In genomic region chr1:53190210-53190611, GRCh38 we compare ENCODE assay signal across 23 cellular contexts. TPM values are rescaled to one million over a fixed set of nuclear protein-coding genes. Genes with fewer than 3 reads are reported as not detected.
A peak's percentile ranks its signal among the peaks of the same experiment; 100 is the strongest.
DNase-seq lines count a peak whose midpoint lies in the region; ATAC-seq, FAIRE-seq and TF ChIP-seq lines count a peak whose summit lies in the region.
"Had no signal": no experiment of that assay in that cellular context is flagged by ENCODE, and none has a peak within 500 bp of the region (broad histone marks: within the 10 kb centered on the region; RNA-seq: fewer than 3 reads in every experiment).

No MANE protein-coding gene starts in this region.

- no peak overlapping the region for H2BK15ac ChIP-seq in H9 (ENCODE audit: low read depth, low read length)

- no peaks in the 10 kb centered on the region; a peak in 1 of 5 replicates for H3K9me3 Mint-ChIP-seq in H9
- H3K9me3 Mint-ChIP-seq in CD4-positive, alpha-beta T cell = no peaks in the 10 kb centered on the region
- H3K9me3 Mint-ChIP-seq: CD4-positive, CD25-positive, alpha-beta regulatory T cell had no signal

- H3K4me1 ChIP-seq in H9 (ENCODE audit: insufficient read depth, low read length) (no peaks in the 10 kb centered on the region), HepG2 (ENCODE audit: insufficient read depth, low read length) (peaks cover 70% of the 10 kb centered on the region)
- H3K4me1 ChIP-seq: BE2C had no signal

- no peak overlapping the region for H4K5ac ChIP-seq in H9 (ENCODE audit: insufficient read length, low read depth, low read length)

- H3K4ac ChIP-seq in H9 (ENCODE audit: low read depth, low read length) = no peak overlapping the region

- intact Hi-C loops in HepG2 (cut with micrococcal nuclease; ENCODE audit: unreplicated experiment) = no loop called here
- intact Hi-C loops in CD4-positive, alpha-beta T cell (cut with DNase I, micrococcal nuclease) = loop anchor here in 1 of 2 experiments (5.0 to 10.0 kb wide), 3 partner anchors 175 to 1135 kb away; partner anchors contain the start of genes BTF3L4, ECHDC2 and TXNDC12

- TF ChIP-seq RAD21 in HepG2 (CRISPR knock-in tag; IDR thresholded peaks at IDR 0.05) = no peak

- H3K36me3 Mint-ChIP-seq in H9 (ENCODE audit: insufficient read depth in 1 of 3, low read depth in 3 of 3) = no peaks in the 10 kb centered on the region
- no peaks in the 10 kb centered on the region for H3K36me3 Mint-ChIP-seq in CD4-positive, alpha-beta T cell (ENCODE audit: low read depth)
- H3K36me3 Mint-ChIP-seq: CD4-positive, CD25-positive, alpha-beta regulatory T cell had no signal

- H3K9me3 ChIP-seq in H9 (ENCODE audit: control insufficient read depth, low read depth, low read length) = no peaks in the 10 kb centered on the region
- no peaks in the 10 kb centered on the region for H3K9me3 ChIP-seq in HepG2 (ENCODE audit: low read length)
- H3K9me3 ChIP-seq in CD4-positive, alpha-beta T cell (ENCODE audit: control insufficient read depth, low read length) = no peaks in the 10 kb centered on the region
- H3K9me3 ChIP-seq: BE2C, Caco-2 had no signal

- no peak overlapping the region for H3K4me3 Mint-ChIP-seq in H9
- no peak overlapping the region for H3K4me3 Mint-ChIP-seq in CD4-positive, alpha-beta T cell
- H3K4me3 Mint-ChIP-seq: CD4-positive, CD25-positive, alpha-beta regulatory T cell had no signal

- H2BK12ac ChIP-seq in H9 (ENCODE audit: insufficient read length, low read depth, low read length) = no peak overlapping the region

- no peak overlapping the region for H2BK120ac ChIP-seq in H9 (ENCODE audit: low read depth, low read length, poor library complexity, severe bottlenecking)

- in situ Hi-C loops in HepG2 (cut with HindIII; ENCODE audit: extremely low pct_ligation_motif_present, low pct_unique_long_range_greater_than_20kb) = no loop called here

- TF ChIP-seq CTCF in H9 (conservative IDR thresholded peaks at IDR 0.05) (peak; percentile 51), cardiac fibroblast (IDR thresholded peaks at IDR 0.05; ENCODE audit: low read depth, low read length) (peak; percentile 4), HepG2 (CRISPR knock-in tag; IDR thresholded peaks at IDR 0.05) (peak; percentile 65)
- TF ChIP-seq CTCF in CD4-positive, alpha-beta T cell (IDR thresholded peaks at IDR 0.05) = no peak

- peaks cover 9 to 14% of the 10 kb centered on the region in 2 experiments for H3K4me1 Mint-ChIP-seq in H9
- H3K4me1 Mint-ChIP-seq in CD4-positive, alpha-beta T cell (ENCODE audit: low read depth) = no peaks in the 10 kb centered on the region
- H3K4me1 Mint-ChIP-seq: CD4-positive, CD25-positive, alpha-beta regulatory T cell had no signal

- TF ChIP-seq EP300 in HepG2 (IDR thresholded peaks at IDR 0.05; ENCODE audit: low read depth in 2 of 2, low read length in 2 of 2) (no peak), HepG2 (CRISPR knock-in tag; IDR thresholded peaks at IDR 0.05; ENCODE audit: borderline replicate concordance) (no peak)

- H3K23ac ChIP-seq in H9 (ENCODE audit: insufficient read length, low read depth, low read length) = no peak overlapping the region

- H4K91ac ChIP-seq in H9 (ENCODE audit: insufficient read length, low read depth, low read length) = no peak overlapping the region

- no peak overlapping the region for H2BK5ac ChIP-seq in H9 (ENCODE audit: insufficient read length, low read length)

- no peaks in the 10 kb centered on the region for H3K79me1 ChIP-seq in H9 (ENCODE audit: insufficient read depth, low read depth, low read length, poor library complexity, severe bottlenecking)

- no peak overlapping the region for H3K56ac ChIP-seq in H9 (ENCODE audit: insufficient read length, low read depth, low read length)

- H3K4me3 ChIP-seq in cardiac fibroblast (replicated peaks in 1 of 2; ENCODE audit: low read depth in 2 of 2, low read length in 2 of 2) (no peak overlapping the region), HepG2 (replicated peaks in 1 of 3; ENCODE audit: insufficient read depth in 1 of 3, low read depth in 2 of 3, low read length in 3 of 3) (peak overlapping the region; percentile 29 to 56 (median 41); a peak in 5 of 6 replicates)

- H4K8ac ChIP-seq in H9 (replicated peaks; ENCODE audit: insufficient read length, low read depth, low read length) = no peak overlapping the region

- no peak overlapping the region for H3K27ac ChIP-seq in H9 (ENCODE audit: insufficient read length, low read depth, low read length)
- H3K27ac ChIP-seq in HepG2 (ENCODE audit: extremely low read length, insufficient read depth, low read length) = no peak overlapping the region
- H3K27ac ChIP-seq in CD4-positive, alpha-beta T cell (ENCODE audit: low read depth, low read length) = no peak overlapping the region

- H3K4me2 ChIP-seq in H9 (ENCODE audit: insufficient read depth, insufficient read length, low read length) (no peak overlapping the region), HepG2 (ENCODE audit: low read depth, low read length) (peak overlapping the region; percentile 85)

- no peak for DNase-seq in H9
- no peak for DNase-seq in cardiac fibroblast (ENCODE audit: low read depth in 2 of 2)
- no peak for DNase-seq in HepG2 (ENCODE audit: low spot score)
- peak; percentile 64 for DNase-seq in retina
- no peak for DNase-seq in NCI-H1930 (lab: John Stamatoyannopoulos, UW)
- DNase-seq in CD4-positive, alpha-beta T cell = no peak
- DNase-seq: BE2C; Caco-2; CD4-positive, CD25-positive, alpha-beta regulatory T cell; DMS153; GF-D8; Karpas-422; NCI-H1048; NCI-H1436; NCI-H2029 treated with DMSO at 0.1 percent for 48 hours; NCI-H2171; NCI-H526; PC-3 had no signal

- H3K18ac ChIP-seq in H9 (ENCODE audit: insufficient read length, low read depth, low read length) = no peak overlapping the region

- H3K9ac ChIP-seq in H9 (ENCODE audit: extremely low read depth, insufficient read length, low read length) (no peak overlapping the region), HepG2 (ENCODE audit: insufficient read depth, low read depth, low read length) (peak overlapping the region; percentile 34; the same call in 1 of the 2 replicates)

- no peaks in the 10 kb centered on the region for H3K23me2 ChIP-seq in H9 (ENCODE audit: insufficient read length, low read depth, low read length, poor library complexity, severe bottlenecking)

- no peak overlapping the region for H3K14ac ChIP-seq in H9 (ENCODE audit: insufficient read depth, low read length)

- no peaks in the 10 kb centered on the region for H4K20me1 ChIP-seq in H9 (ENCODE audit: control insufficient read depth, insufficient read depth, insufficient read length)
- no peaks in the 10 kb centered on the region for H4K20me1 ChIP-seq in HepG2 (ENCODE audit: insufficient read depth, low read length)

- CTCF ChIA-PET in HepG2 (lab: Yijun Ruan, JAX; ENCODE audit: low intra/inter-chr PET ratio, low total read pairs) = interaction anchor here (1.3 kb wide), 1 partner anchor 285 kb away, joined by 4 read pairs; no protein-coding TSS in a partner anchor
- CTCF ChIA-PET in CD4-positive, alpha-beta T cell (lab: Charles Lee) = no interaction called here

- H3K27me3 ChIP-seq in H9 (ENCODE audit: insufficient read depth, low read length) = no peaks in the 10 kb centered on the region
- no peaks in the 10 kb centered on the region for H3K27me3 ChIP-seq in HepG2 (ENCODE audit: control insufficient read depth in 1 of 2, insufficient read depth in 2 of 2, low read length in 2 of 2)
- no peaks in the 10 kb centered on the region for H3K27me3 ChIP-seq in CD4-positive, alpha-beta T cell (ENCODE audit: control insufficient read depth, insufficient read depth, low read length)
- H3K27me3 ChIP-seq: BE2C had no signal

- no peak overlapping the region for H3T11ph ChIP-seq in H9 (ENCODE audit: low read length)

- no peak overlapping the region for H3K27ac Mint-ChIP-seq in H9
- H3K27ac Mint-ChIP-seq in CD4-positive, alpha-beta T cell = no peak overlapping the region
- H3K27ac Mint-ChIP-seq: CD4-positive, CD25-positive, alpha-beta regulatory T cell had no signal

- peaks cover 6% of the 10 kb centered on the region for H3K27me3 Mint-ChIP-seq in H9 (ENCODE audit: low read depth)
- no peaks in the 10 kb centered on the region for H3K27me3 Mint-ChIP-seq in CD4-positive, alpha-beta T cell

- H2BK20ac ChIP-seq in H9 (ENCODE audit: low read depth, low read length, poor library complexity, severe bottlenecking) = no peak overlapping the region

- no TSS peak for BruUV-seq in HepG2 (replicated peaks; lab: Mats Ljungman, UMichigan)

- no peaks in the 10 kb centered on the region for H3K36me3 ChIP-seq in HepG2 (replicated peaks in 1 of 2; ENCODE audit: control insufficient read depth in 1 of 2, insufficient read depth in 2 of 2, low read length in 2 of 2)
- H3K36me3 ChIP-seq: BE2C had no signal

- POLR2A ChIA-PET in HepG2 (lab: Yijun Ruan, JAX) = interaction anchor here (0.7 to 1.4 kb wide), 9 partner anchors 15 to 1010 kb away, joined by 3 to 5 read pairs (median 3); partner anchors contain the start of genes CYB5RL, CZIB, ECHDC2 and MRPL37
- POLR2A ChIA-PET in CD4-positive, alpha-beta T cell (lab: Charles Lee) = no interaction called here

- no peaks in the 10 kb centered on the region for H3K79me2 ChIP-seq in H9 (ENCODE audit: insufficient read depth, low read length)
- H3K79me2 ChIP-seq in HepG2 (ENCODE audit: insufficient read depth, low read length) = no peaks in the 10 kb centered on the region

- no peak for FAIRE-seq in HepG2 (lab: Jason Lieb, UNC)

- no peak for TF ChIP-seq POLR2A in HepG2 (IDR thresholded peaks at IDR 0.05; ENCODE audit: insufficient read depth in 1 of 2, low read depth in 2 of 2, low read length in 2 of 2)

- H2AFZ ChIP-seq in H9 (ENCODE audit: low read length) (no peak overlapping the region), HepG2 (ENCODE audit: low read length) (peak overlapping the region; percentile 88)

- ATAC-seq in HepG2 (peak; percentile 82), HG02642 (IDR thresholded peaks at IDR 0.05; ENCODE audit: poor library complexity, unreplicated experiment) (no peak), HG03457 (IDR thresholded peaks at IDR 0.05; ENCODE audit: unreplicated experiment) (no peak)
- no peak for ATAC-seq in CD4-positive, alpha-beta T cell (ENCODE audit: poor library complexity)
- ATAC-seq: HCT116, PC-3 had no signal

- WGBS in H9 (ENCODE audit: extremely low coverage, insufficient read length, low lambda C conversion rate) = no CpG with 5 or more reads among the region's 10 CpGs
- WGBS in HepG2 (ENCODE audit: low lambda C conversion rate) = 9% methylated on average over 8 of the region's 10 CpGs

- H2AK5ac ChIP-seq in H9 (ENCODE audit: insufficient read length, low read length) = no peak overlapping the region

RNA-seq across cellular contexts. Expression of gene CPT2, which starts 6.4 kb away (rescaled TPM):
- total RNA-seq in H9 (2021) (28.9 and 33.2 TPM in 2 replicates), HepG2 (2016; rRNA removed; fragmentation: Illumina TruSeq; extraction: Trizol) (14.1 and 14.6 TPM in 2 replicates)
- total RNA-seq in HepG2 (2016; cell fraction: cytosol; rRNA removed; fragmentation: Illumina TruSeq; extraction: Trizol; ENCODE audit: low read depth) = 1.1 and 1.2 TPM in 2 replicates
- 13.1 and 14.0 TPM in 2 replicates for total RNA-seq in HepG2 (2016; cell fraction: insoluble cytoplasmic fraction; rRNA removed; fragmentation: Illumina TruSeq; extraction: Trizol)
- 3.0 and 3.7 TPM in 2 replicates for total RNA-seq in HepG2 (2016; cell fraction: membrane; rRNA removed; fragmentation: Illumina TruSeq; extraction: Trizol)
- 6.2 and 7.9 TPM in 2 replicates for total RNA-seq in HepG2 (2016; cell fraction: nucleus; rRNA removed; fragmentation: Illumina TruSeq; extraction: Trizol)
- polyA plus RNA-seq in HepG2 (2011; rRNA removed) = 12.6 and 16.0 TPM in 2 replicates
- 12.6 and 14.8 TPM in 2 replicates for polyA plus RNA-seq in HepG2 (2011; cell fraction: cytosol; rRNA removed)
- polyA plus RNA-seq in HepG2 (2011; cell fraction: nucleus; rRNA removed) = 5.6 and 7.7 TPM in 2 replicates
- 9.1 and 13.6 TPM in 2 replicates for polyA plus RNA-seq in HepG2 (2012)
- polyA plus RNA-seq in HepG2 (2016; cell fraction: cytosol; fragmentation: Illumina TruSeq; extraction: Trizol; ENCODE audit: low read depth) = 1.0 and 1.2 TPM in 2 replicates
- polyA plus RNA-seq in HepG2 (2016; cell fraction: insoluble cytoplasmic fraction; fragmentation: Illumina TruSeq; extraction: Trizol; ENCODE audit: low read depth) = 15.4 and 15.6 TPM in 2 replicates
- 1.8 and 2.2 TPM in 2 replicates for polyA plus RNA-seq in HepG2 (2016; cell fraction: membrane; fragmentation: Illumina TruSeq; extraction: Trizol; ENCODE audit: low read depth)
- 9.0 and 10.7 TPM in 2 replicates for polyA plus RNA-seq in HepG2 (2016; cell fraction: nucleus; fragmentation: Illumina TruSeq; extraction: Trizol; ENCODE audit: insufficient read depth, low read depth)
- 13.9 and 25.3 TPM in 2 replicates for polyA minus RNA-seq in HepG2 (2011; rRNA and poly(A)+ RNA removed; ENCODE audit: low replicate concordance)
- 8.6 and 11.3 TPM in 2 replicates for polyA minus RNA-seq in HepG2 (2011; cell fraction: cytosol; rRNA and poly(A)+ RNA removed)
- 7.3 and 12.7 TPM in 2 replicates for polyA minus RNA-seq in HepG2 (2011; cell fraction: nucleus; rRNA and poly(A)+ RNA removed)
- 10 to 100 TPM; 10.6 to 12.0 TPM for total RNA-seq in CD4-positive, alpha-beta T cell

RNA-seq across cellular contexts. Expression of gene CZIB, which starts 30.2 kb away (rescaled TPM):
- total RNA-seq in H9 (2021) = 67.0 and 73.2 TPM in 2 replicates
- total RNA-seq in HepG2 (2016; rRNA removed; fragmentation: Illumina TruSeq; extraction: Trizol) = 49.2 and 51.4 TPM in 2 replicates
- total RNA-seq in HepG2 (2016; cell fraction: cytosol; rRNA removed; fragmentation: Illumina TruSeq; extraction: Trizol; ENCODE audit: low read depth) = 16.0 and 17.6 TPM in 2 replicates
- 47.8 and 54.5 TPM in 2 replicates for total RNA-seq in HepG2 (2016; cell fraction: insoluble cytoplasmic fraction; rRNA removed; fragmentation: Illumina TruSeq; extraction: Trizol)
- 20.0 and 23.7 TPM in 2 replicates for total RNA-seq in HepG2 (2016; cell fraction: membrane; rRNA removed; fragmentation: Illumina TruSeq; extraction: Trizol)
- 41.6 and 41.7 TPM in 2 replicates for total RNA-seq in HepG2 (2016; cell fraction: nucleus; rRNA removed; fragmentation: Illumina TruSeq; extraction: Trizol)
- polyA plus RNA-seq in HepG2 (2011; rRNA removed) = 64.8 and 67.0 TPM in 2 replicates
- 40.5 and 42.1 TPM in 2 replicates for polyA plus RNA-seq in HepG2 (2011; cell fraction: cytosol; rRNA removed)
- 98.1 and 112 TPM in 2 replicates for polyA plus RNA-seq in HepG2 (2011; cell fraction: nucleus; rRNA removed)
- polyA plus RNA-seq in HepG2 (2012) = 46.9 and 52.9 TPM in 2 replicates
- polyA plus RNA-seq in HepG2 (2016; cell fraction: cytosol; fragmentation: Illumina TruSeq; extraction: Trizol; ENCODE audit: low read depth) = 15.2 and 15.7 TPM in 2 replicates
- 55.4 and 56.2 TPM in 2 replicates for polyA plus RNA-seq in HepG2 (2016; cell fraction: insoluble cytoplasmic fraction; fragmentation: Illumina TruSeq; extraction: Trizol; ENCODE audit: low read depth)
- 20.1 and 20.5 TPM in 2 replicates for polyA plus RNA-seq in HepG2 (2016; cell fraction: membrane; fragmentation: Illumina TruSeq; extraction: Trizol; ENCODE audit: low read depth)
- 62.6 and 73.5 TPM in 2 replicates for polyA plus RNA-seq in HepG2 (2016; cell fraction: nucleus; fragmentation: Illumina TruSeq; extraction: Trizol; ENCODE audit: insufficient read depth, low read depth)
- polyA minus RNA-seq in HepG2 (2011; rRNA and poly(A)+ RNA removed; ENCODE audit: low replicate concordance) = 24.9 and 31.3 TPM in 2 replicates
- 10.3 and 10.7 TPM in 2 replicates for polyA minus RNA-seq in HepG2 (2011; cell fraction: cytosol; rRNA and poly(A)+ RNA removed)
- 88.7 and 93.7 TPM in 2 replicates for polyA minus RNA-seq in HepG2 (2011; cell fraction: nucleus; rRNA and poly(A)+ RNA removed)
- 10 to 100 TPM; 28.8 to 28.9 TPM for total RNA-seq in CD4-positive, alpha-beta T cell

RNA-seq across cellular contexts. Expression of gene SLC1A7, which starts 47.8 kb away (rescaled TPM):
- total RNA-seq in H9 (2021) = not detected in 2 replicates
- 0.04 TPM in 1 of 2 replicates, not detected in the other for total RNA-seq in HepG2 (2016; rRNA removed; fragmentation: Illumina TruSeq; extraction: Trizol)
- total RNA-seq in HepG2 (2016; cell fraction: cytosol; rRNA removed; fragmentation: Illumina TruSeq; extraction: Trizol; ENCODE audit: low read depth) = 0.10 TPM in 1 of 2 replicates, not detected in the other
- total RNA-seq in HepG2 (2016; cell fraction: insoluble cytoplasmic fraction; rRNA removed; fragmentation: Illumina TruSeq; extraction: Trizol) = 0.10 TPM in 1 of 2 replicates, not detected in the other
- not detected in 2 replicates for total RNA-seq in HepG2 (2016; cell fraction: membrane; rRNA removed; fragmentation: Illumina TruSeq; extraction: Trizol)
- not detected in 2 replicates for total RNA-seq in HepG2 (2016; cell fraction: nucleus; rRNA removed; fragmentation: Illumina TruSeq; extraction: Trizol)
- 2.0 and 4.8 TPM in 2 replicates for polyA plus RNA-seq in HepG2 (2011; rRNA removed)
- polyA plus RNA-seq in HepG2 (2011; cell fraction: cytosol; rRNA removed) = 1.7 and 1.9 TPM in 2 replicates
- polyA plus RNA-seq in HepG2 (2011; cell fraction: nucleus; rRNA removed) = 10.0 and 14.8 TPM in 2 replicates
- polyA plus RNA-seq in HepG2 (2012) = 8.9 and 11.0 TPM in 2 replicates
- polyA plus RNA-seq in HepG2 (2016; cell fraction: cytosol; fragmentation: Illumina TruSeq; extraction: Trizol; ENCODE audit: low read depth) = not detected in 2 replicates
- polyA plus RNA-seq in HepG2 (2016; cell fraction: insoluble cytoplasmic fraction; fragmentation: Illumina TruSeq; extraction: Trizol; ENCODE audit: low read depth) = not detected in 2 replicates
- 0.07 TPM in 1 of 2 replicates, not detected in the other for polyA plus RNA-seq in HepG2 (2016; cell fraction: membrane; fragmentation: Illumina TruSeq; extraction: Trizol; ENCODE audit: low read depth)
- polyA plus RNA-seq in HepG2 (2016; cell fraction: nucleus; fragmentation: Illumina TruSeq; extraction: Trizol; ENCODE audit: insufficient read depth, low read depth) = not detected in 2 replicates
- 2.1 TPM in 1 of 2 replicates, not detected in the other for polyA minus RNA-seq in HepG2 (2011; rRNA and poly(A)+ RNA removed; ENCODE audit: low replicate concordance)
- polyA minus RNA-seq in HepG2 (2011; cell fraction: cytosol; rRNA and poly(A)+ RNA removed) = 0.70 and 0.99 TPM in 2 replicates
- 0.77 and 2.1 TPM in 2 replicates for polyA minus RNA-seq in HepG2 (2011; cell fraction: nucleus; rRNA and poly(A)+ RNA removed)
- not detected for total RNA-seq in CD4-positive, alpha-beta T cell
- total RNA-seq: A172; Caco-2; CD4-positive, CD25-positive, alpha-beta regulatory T cell; MCF 10A had no signal
- polyA plus RNA-seq: CD4-positive, CD25-positive, alpha-beta regulatory T cell had no signal

RNA-seq across cellular contexts. Expression of gene MAGOH, which starts 48.1 kb away (rescaled TPM):
- 81.2 and 82.7 TPM in 2 replicates for total RNA-seq in H9 (2021)
- total RNA-seq in HepG2 (2016; rRNA removed; fragmentation: Illumina TruSeq; extraction: Trizol) = 87.0 and 145 TPM in 2 replicates
- total RNA-seq in HepG2 (2016; cell fraction: cytosol; rRNA removed; fragmentation: Illumina TruSeq; extraction: Trizol; ENCODE audit: low read depth) = 21.7 and 23.8 TPM in 2 replicates
- 94.7 and 147 TPM in 2 replicates for total RNA-seq in HepG2 (2016; cell fraction: insoluble cytoplasmic fraction; rRNA removed; fragmentation: Illumina TruSeq; extraction: Trizol)
- total RNA-seq in HepG2 (2016; cell fraction: membrane; rRNA removed; fragmentation: Illumina TruSeq; extraction: Trizol) = 19.6 and 26.4 TPM in 2 replicates
- 32.7 and 35.6 TPM in 2 replicates for total RNA-seq in HepG2 (2016; cell fraction: nucleus; rRNA removed; fragmentation: Illumina TruSeq; extraction: Trizol)
- 22.9 and 24.1 TPM in 2 replicates for polyA plus RNA-seq in HepG2 (2011; rRNA removed)
- polyA plus RNA-seq in HepG2 (2011; cell fraction: cytosol; rRNA removed) = 9.5 and 15.8 TPM in 2 replicates
- 3.3 and 4.0 TPM in 2 replicates for polyA plus RNA-seq in HepG2 (2011; cell fraction: nucleus; rRNA removed)
- polyA plus RNA-seq in HepG2 (2012) = 66.7 and 95.1 TPM in 2 replicates
- polyA plus RNA-seq in HepG2 (2016; cell fraction: cytosol; fragmentation: Illumina TruSeq; extraction: Trizol; ENCODE audit: low read depth) = 15.7 and 17.3 TPM in 2 replicates
- polyA plus RNA-seq in HepG2 (2016; cell fraction: insoluble cytoplasmic fraction; fragmentation: Illumina TruSeq; extraction: Trizol; ENCODE audit: low read depth) = 201 and 238 TPM in 2 replicates
- polyA plus RNA-seq in HepG2 (2016; cell fraction: membrane; fragmentation: Illumina TruSeq; extraction: Trizol; ENCODE audit: low read depth) = 18.7 and 19.6 TPM in 2 replicates
- 61.2 and 72.1 TPM in 2 replicates for polyA plus RNA-seq in HepG2 (2016; cell fraction: nucleus; fragmentation: Illumina TruSeq; extraction: Trizol; ENCODE audit: insufficient read depth, low read depth)
- 17.7 and 28.8 TPM in 2 replicates for polyA minus RNA-seq in HepG2 (2011; rRNA and poly(A)+ RNA removed; ENCODE audit: low replicate concordance)
- 17.8 and 19.0 TPM in 2 replicates for polyA minus RNA-seq in HepG2 (2011; cell fraction: cytosol; rRNA and poly(A)+ RNA removed)
- polyA minus RNA-seq in HepG2 (2011; cell fraction: nucleus; rRNA and poly(A)+ RNA removed) = 16.9 and 22.7 TPM in 2 replicates
- 10 to 100 TPM; 59.1 to 65.2 TPM for total RNA-seq in CD4-positive, alpha-beta T cell

Comparison
In these comparisons a context has a peak if more than half of its experiments do, and no peak if none do; other contexts are left out.
1. H3K4me3 ChIP-seq: peak in HepG2 (3 of 3); none in cardiac fibroblast (0 of 2).